12 cellular contexts compared by ENCODE assay signal in genomic region chrX:117985241-117985640, GRCh38.
DNase-seq lines count a peak whose midpoint lies in the region; ATAC-seq and TF ChIP-seq lines count a peak whose summit lies in the region.
"Had no signal": no experiment of that assay in that cellular context is flagged by ENCODE, and none has a peak within 500 bp of the region (broad histone marks: within the 10 kb centered on the region; RNA-seq: fewer than 3 reads in every experiment).

No MANE protein-coding gene starts in this region.

- H3K27ac ChIP-seq in GM23248: no peak overlapping the region
- no peak overlapping the region for H3K27ac ChIP-seq in CD8-positive, alpha-beta T cell (ENCODE audit: low read depth, low read length)
- no peak overlapping the region for H3K27ac ChIP-seq in CD8-positive, alpha-beta memory T cell (ENCODE audit: low read depth, low read length)
- H3K27ac ChIP-seq: spleen had no signal

- H3K4me1 ChIP-seq in GM23248 (ENCODE audit: insufficient read depth): no peaks in the 10 kb centered on the region
- H3K4me1 ChIP-seq in CD8-positive, alpha-beta T cell (ENCODE audit: insufficient read depth, low read length): no peaks in the 10 kb centered on the region
- no peaks in the 10 kb centered on the region for H3K4me1 ChIP-seq in CD8-positive, alpha-beta memory T cell (ENCODE audit: insufficient read depth, low read length)
- H3K4me1 ChIP-seq: spleen had no signal

- CTCF ChIA-PET in CD8-positive, alpha-beta T cell (lab: Charles Lee): no interaction called here
- CTCF ChIA-PET in CD8-positive, alpha-beta memory T cell (lab: Charles Lee): no interaction called here

- peak; percentile 23 for TF ChIP-seq CTCF in AG09319 (IDR thresholded peaks at IDR 0.05; ENCODE audit: low read depth, low read length)
- no peak for TF ChIP-seq CTCF in CD8-positive, alpha-beta T cell (IDR thresholded peaks at IDR 0.05)

- H3K4me3 Mint-ChIP-seq in CD8-positive, alpha-beta T cell: no peak overlapping the region
- no peak overlapping the region for H3K4me3 Mint-ChIP-seq in CD8-positive, alpha-beta memory T cell

- no peaks in the 10 kb centered on the region for H3K36me3 ChIP-seq in GM23248 (ENCODE audit: low read depth)
- no peaks in the 10 kb centered on the region for H3K36me3 ChIP-seq in CD8-positive, alpha-beta T cell (ENCODE audit: insufficient read depth, low read length)
- H3K36me3 ChIP-seq in CD8-positive, alpha-beta memory T cell (ENCODE audit: insufficient read depth, low read length): no peaks in the 10 kb centered on the region
- H3K36me3 ChIP-seq: spleen had no signal

- peak; percentile 65 for ATAC-seq in GM18502 (IDR thresholded peaks at IDR 0.05; ENCODE audit: poor library complexity, unreplicated experiment)
- no peak for ATAC-seq in CD8-positive, alpha-beta T cell

- H3K4me1 Mint-ChIP-seq in CD8-positive, alpha-beta T cell (ENCODE audit: low read depth): no peaks in the 10 kb centered on the region
- H3K4me1 Mint-ChIP-seq in CD8-positive, alpha-beta memory T cell: no peaks in the 10 kb centered on the region

- no peaks in the 10 kb centered on the region for H3F3A ChIP-seq in GM23248 (ENCODE audit: insufficient read depth)

- H4K20me1 ChIP-seq in GM23248 (ENCODE audit: insufficient read depth): no peaks in the 10 kb centered on the region

- no peak overlapping the region for H2AFZ ChIP-seq in GM23248

- H3K4me2 ChIP-seq in GM23248 (ENCODE audit: unreplicated experiment): no peak overlapping the region

- no peak overlapping the region for H3K9ac ChIP-seq in GM23248

- H3K9me2 ChIP-seq in GM23248 (ENCODE audit: insufficient read depth): no peaks in the 10 kb centered on the region

- H3K79me2 ChIP-seq in GM23248 (ENCODE audit: insufficient read depth): no peaks in the 10 kb centered on the region

- no peaks in the 10 kb centered on the region for H3K27me3 ChIP-seq in GM23248 (replicated peaks; ENCODE audit: insufficient read depth)
- H3K27me3 ChIP-seq in CD8-positive, alpha-beta T cell (ENCODE audit: insufficient read depth, low read length): no peaks in the 10 kb centered on the region
- H3K27me3 ChIP-seq in CD8-positive, alpha-beta memory T cell (ENCODE audit: insufficient read depth, low read length, poor library complexity, severe bottlenecking): no peaks in the 10 kb centered on the region
- H3K27me3 ChIP-seq: spleen had no signal

- H3K27ac Mint-ChIP-seq in CD8-positive, alpha-beta T cell: no peak overlapping the region
- H3K27ac Mint-ChIP-seq in CD8-positive, alpha-beta memory T cell: no peak overlapping the region

- no peaks in the 10 kb centered on the region for H3K9me3 ChIP-seq in GM23248 (ENCODE audit: low read depth)
- H3K9me3 ChIP-seq in CD8-positive, alpha-beta T cell (ENCODE audit: low read length): no peaks in the 10 kb centered on the region
- H3K9me3 ChIP-seq in CD8-positive, alpha-beta memory T cell (ENCODE audit: low read length): no peaks in the 10 kb centered on the region
- H3K9me3 ChIP-seq: spleen had no signal

- H3K36me3 Mint-ChIP-seq in CD8-positive, alpha-beta T cell: no peaks in the 10 kb centered on the region
- no peaks in the 10 kb centered on the region for H3K36me3 Mint-ChIP-seq in CD8-positive, alpha-beta memory T cell

- intact Hi-C loops in head of caudate nucleus (cut with DNase I): no loop called here
- intact Hi-C loops in CD8-positive, alpha-beta T cell (cut with DNase I, micrococcal nuclease): no loop called here

- no peak overlapping the region for H3K4me3 ChIP-seq in GM23248
- no peak overlapping the region for H3K4me3 ChIP-seq in CD8-positive, alpha-beta T cell (ENCODE audit: low read depth, low read length)
- H3K4me3 ChIP-seq in CD8-positive, alpha-beta memory T cell (ENCODE audit: low read length): no peak overlapping the region
- H3K4me3 ChIP-seq: spleen had no signal

- in situ Hi-C loops in GM23248 (cut with MboI): loop anchor here (25.0 kb wide), 1 partner anchor 1498 kb away; no protein-coding TSS in a partner anchor

- POLR2A ChIA-PET in CD8-positive, alpha-beta T cell (lab: Charles Lee): no interaction called here
- POLR2A ChIA-PET in CD8-positive, alpha-beta memory T cell (lab: Charles Lee): no interaction called here

- WGBS in GM23248 (ENCODE audit: low coverage in 1 of 2, low lambda C conversion rate in 2 of 2, missing lambda C conversion rate in 2 of 2), 2 experiments: 0% methylated on average over 1 of the region's 1 CpG

- H3K9me3 Mint-ChIP-seq in CD8-positive, alpha-beta T cell: no peaks in the 10 kb centered on the region
- peaks cover 0 to 2% (median 0%) of the 10 kb centered on the region in 5 donors for H3K9me3 Mint-ChIP-seq in CD8-positive, alpha-beta memory T cell

- DNase-seq in AG09319 (ENCODE audit: extremely low read depth, low read depth) (no peak), RKO (ENCODE audit: low spot score) (peak; percentile 38), head of caudate nucleus (peak in 28 of 42 donors; percentile 1 to 55 (median 29)), GM23248 (no peak)
- DNase-seq in activated CD8-positive, alpha-beta memory T cell treated with anti-CD3 and anti-CD28 coated beads for 24 hours: no peak
- DNase-seq in CD8-positive, alpha-beta T cell: no peak
- no peak for DNase-seq in CD8-positive, alpha-beta memory T cell
- DNase-seq: activated T-cell treated with anti-CD3 and anti-CD28 coated beads, Interleukin-2, amount 50 U/mL, for 48 hours; NCI-H1694; spleen; stimulated activated CD8-positive, alpha-beta memory T cell treated with anti-CD3 and anti-CD28 coated beads, Interleukin-4, amount 100 ng/mL, for 48 hours had no signal

- no peaks in the 10 kb centered on the region for H3K27me3 Mint-ChIP-seq in CD8-positive, alpha-beta T cell (ENCODE audit: low read depth)
- peaks cover 0 to 5% of the 10 kb centered on the region in 2 donors for H3K27me3 Mint-ChIP-seq in CD8-positive, alpha-beta memory T cell

Comparison
In these comparisons a context has a peak if more than half of its experiments do, and no peak if none do; other contexts are left out.
1. DNase-seq: peak in RKO (single experiment) and head of caudate nucleus (28 of 42); none in AG09319 (single experiment), GM23248 (single experiment), activated CD8-positive, alpha-beta memory T cell treated with anti-CD3 and anti-CD28 coated beads for 24 hours (single experiment), CD8-positive, alpha-beta T cell (0 of 7) and CD8-positive, alpha-beta memory T cell (0 of 5).